In the genomic region with DNA sequence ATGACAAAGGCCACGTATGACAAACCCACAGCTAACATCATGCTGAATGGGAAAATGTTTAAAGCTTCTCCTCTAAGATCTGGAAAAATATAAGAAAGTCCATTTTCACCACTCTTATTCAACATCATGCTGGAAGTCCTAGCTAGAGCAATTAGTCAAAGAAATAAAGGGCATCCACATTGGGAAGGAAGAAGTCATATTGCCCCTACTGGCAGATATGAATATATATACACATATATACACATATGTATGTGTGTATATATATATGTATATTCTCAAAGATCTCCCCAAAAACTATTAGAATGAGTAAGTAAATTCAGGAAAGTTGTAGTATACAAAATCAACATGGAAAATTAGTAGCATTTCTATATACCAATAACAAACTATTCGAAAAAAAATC, we compare ENCODE assay signal across 22 cellular contexts.
"Had no signal": no experiment of that assay in that cellular context is flagged by ENCODE, and none has a peak within 500 bp of the region (broad histone marks: within the 10 kb centered on the region; RNA-seq: fewer than 3 reads in every experiment).

No MANE protein-coding gene starts in this region.

- H3K27me3 ChIP-seq: body of pancreas, colonic mucosa had no signal

- H3K27ac ChIP-seq: body of pancreas, colonic mucosa, neutrophil, thyroid gland had no signal

- ATAC-seq: activated CD8-positive, alpha-beta T cell treated with anti-CD3 and anti-CD28 coated beads for 36 hours; body of pancreas; left lobe of liver; natural killer cell had no signal

- DNase-seq: activated CD4-positive, alpha-beta T cell treated with anti-CD3 and anti-CD28 coated beads, Interleukin-2, amount 10 ng/mL, durations not matched to agents 24 days and 14 days; activated CD8-positive, alpha-beta T cell treated with anti-CD3 and anti-CD28 coated beads for 36 hours; activated naive CD4-positive, alpha-beta T cell treated with Interleukin-2 at 50 U/mL for 16 hours; activated naive CD8-positive, alpha-beta T cell treated with anti-CD3 and anti-CD28 coated beads, Interleukin-2, amount 10 ng/mL, durations not matched to agents 7 days and 5 days; activated T-cell treated with anti-CD3 and anti-CD28 coated beads, Interleukin-2, amount 50 U/mL, for 24 hours; amygdala; body of pancreas; central memory CD4-positive, alpha-beta T cell; colonic mucosa; endodermal cell; natural killer cell; posterior cingulate gyrus; retina; stimulated activated CD4-positive, alpha-beta T cell treated with anti-CD3 and anti-CD28 coated beads, Interleukin-12 subunit alpha, Interleukin-12 subunit beta, amount 100 ng/mL, for 4 hours; stimulated activated CD4-positive, alpha-beta T cell treated with anti-CD3 and anti-CD28 coated beads, Interleukin-1b, Interleukin-23, amount 100 ng/mL, for 48 hours; stimulated activated naive CD4-positive, alpha-beta T cell treated with Interleukin-2 at 50 U/mL for 16 hours; thyroid gland had no signal

- H3K4me1 ChIP-seq: body of pancreas, colonic mucosa had no signal

- FAIRE-seq: frontal cortex, keratinocyte had no signal

- H3K36me3 ChIP-seq: colonic mucosa, neutrophil, thyroid gland had no signal

- H3K9me3 ChIP-seq: body of pancreas, colonic mucosa, neutrophil, thyroid gland had no signal

- H3K4me3 ChIP-seq: body of pancreas, colonic mucosa, lung, thyroid gland had no signal
